Comparison of ENCODE assay signal across 3 cellular contexts in genomic region chr1:28815533-28815932, GRCh38.
TF ChIP-seq lines count a peak whose summit lies in the region.

No MANE protein-coding gene starts in this region.

TF ChIP-seq in SK-N-SH, 30 proteins besides CTCF, POLR2A, EP300 and RAD21:
- TF ChIP-seq MEF2A (IDR thresholded peaks at IDR 0.05; ENCODE audit: borderline replicate concordance, low read depth) (no peak), GATA2 (CRISPR knock-in tag; IDR thresholded peaks at IDR 0.05) (0 out of 2 replicates have a peak, but pooled peaks have one; percentile 15)
TF ChIP-seq in SK-N-SH: peak in this region for 1.

TF ChIP-seq in SK-N-SH treated with all-trans-retinoic acid at 6 μM for 48 hours, 23 proteins besides CTCF, POLR2A, EP300 and RAD21:
- TF ChIP-seq CREB5 (CRISPR knock-in tag; IDR thresholded peaks at IDR 0.05; ENCODE audit: low read depth) = no peak
- TF ChIP-seq TOX (CRISPR knock-in tag; IDR thresholded peaks at IDR 0.05; ENCODE audit: borderline replicate concordance) = no peak

TF ChIP-seq in IMR-90, 13 proteins besides CTCF, POLR2A, EP300 and RAD21:
- no peak for TF ChIP-seq NFE2L2 (IDR thresholded peaks at IDR 0.05; ENCODE audit: low read depth, low read length)
- no peak for TF ChIP-seq RFX5 (IDR thresholded peaks at IDR 0.05; ENCODE audit: low read depth, low read length)
- TF ChIP-seq USF2 (IDR thresholded peaks at IDR 0.05; ENCODE audit: low read depth, low read length) = no peak
- TF ChIP-seq MXI1 (IDR thresholded peaks at IDR 0.05; ENCODE audit: borderline replicate concordance, low read depth, low read length) = no peak
- no peak for TF ChIP-seq CEBPB (IDR thresholded peaks at IDR 0.05; ENCODE audit: low read depth, low read length)
- TF ChIP-seq BHLHE40 (IDR thresholded peaks at IDR 0.05; ENCODE audit: low read depth, low read length) = no peak
- TF ChIP-seq CHD1 (IDR thresholded peaks at IDR 0.05; ENCODE audit: low read depth, low read length) = no peak
- TF ChIP-seq MAFK (IDR thresholded peaks at IDR 0.05; ENCODE audit: low read depth, low read length) = no peak
- TF ChIP-seq SMC3 (IDR thresholded peaks at IDR 0.05; ENCODE audit: low read depth, low read length) = no peak
- TF ChIP-seq MAZ (IDR thresholded peaks at IDR 0.05; ENCODE audit: borderline replicate concordance, low read depth, low read length) = no peak
- TF ChIP-seq FOS (IDR thresholded peaks at IDR 0.05; ENCODE audit: low read depth, low read length) = no peak
- no peak for TF ChIP-seq RCOR1 (IDR thresholded peaks at IDR 0.05; ENCODE audit: insufficient replicate concordance, low read length)
- TF ChIP-seq ELK1 (IDR thresholded peaks at IDR 0.05; ENCODE audit: borderline replicate concordance, low read depth, low read length) = no peak
TF ChIP-seq in IMR-90: peak in this region for 0.
